12 cellular contexts compared by ENCODE assay signal in the genomic region with DNA sequence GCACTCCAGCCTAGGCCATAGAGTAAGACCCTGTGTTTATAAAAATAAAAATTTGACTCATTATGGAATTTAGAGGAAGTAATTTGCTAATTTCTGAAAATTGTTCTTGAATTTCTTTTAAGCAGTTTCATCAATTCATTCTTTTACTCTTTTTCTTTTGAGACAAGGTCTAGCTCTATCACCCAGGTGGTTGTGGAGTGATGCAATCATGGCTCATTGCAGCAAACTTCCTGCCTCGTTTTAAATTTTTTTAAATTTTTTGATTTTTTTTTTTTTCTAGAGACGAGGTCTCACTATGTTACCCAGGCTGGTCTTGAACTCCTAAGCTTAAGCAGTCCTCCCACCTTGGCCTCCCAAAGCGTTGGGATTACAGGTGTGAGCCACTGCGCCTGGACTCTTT.
"Had no signal": no experiment of that assay in that cellular context is flagged by ENCODE, and none has a peak within 500 bp of the region (broad histone marks: within the 10 kb centered on the region; RNA-seq: fewer than 3 reads in every experiment).

No MANE protein-coding gene starts in this region.

- DNase-seq: activated gamma-delta T cell; effector CD8-positive, alpha-beta T cell; immature natural killer cell; naive B cell; stimulated activated CD4-positive, alpha-beta T cell treated with anti-CD3 and anti-CD28 coated beads, Interleukin-2, amount 100 ng/mL, for 24 hours had no signal

- H3K9me3 ChIP-seq: tibial nerve had no signal

- H3K36me3 ChIP-seq: tibial nerve had no signal

- H3K27ac ChIP-seq: tibial nerve had no signal

- H3K4me3 ChIP-seq: tibial nerve had no signal

- H3K9me3 Mint-ChIP-seq: immature natural killer cell; memory B cell; naive B cell; neural crest cell; stimulated activated naive CD8-positive, alpha-beta T cell treated with anti-CD3 and anti-CD28 coated beads, Interleukin-15, Interleukin-2, amounts not matched to agents 100 ng/mL and 50 ng/mL, for 24 hours had no signal

- H3K27me3 ChIP-seq: tibial nerve had no signal

- H3K27ac Mint-ChIP-seq: activated naive CD8-positive, alpha-beta T cell; immature natural killer cell; memory B cell; progenitor cell of endocrine pancreas; stimulated activated naive CD8-positive, alpha-beta T cell treated with anti-CD3 and anti-CD28 coated beads, Interleukin-15, Interleukin-2, amounts not matched to agents 100 ng/mL and 50 ng/mL, for 24 hours had no signal

- H3K27me3 Mint-ChIP-seq: activated naive CD8-positive, alpha-beta T cell; memory B cell; naive B cell; progenitor cell of endocrine pancreas; stimulated activated naive CD8-positive, alpha-beta T cell treated with anti-CD3 and anti-CD28 coated beads, Interleukin-15, Interleukin-2, amounts not matched to agents 100 ng/mL and 50 ng/mL, for 24 hours had no signal

- H3K36me3 Mint-ChIP-seq: activated naive CD8-positive, alpha-beta T cell; immature natural killer cell; memory B cell; naive B cell had no signal

- ATAC-seq: activated CD4-positive, CD25-positive, alpha-beta regulatory T cell treated with anti-CD3 and anti-CD28 coated beads, Interleukin-2, amount 50 U/mL, for 24 hours had no signal

- H3K4me3 Mint-ChIP-seq: activated naive CD8-positive, alpha-beta T cell; immature natural killer cell; memory B cell; neural crest cell; stimulated activated naive CD8-positive, alpha-beta T cell treated with anti-CD3 and anti-CD28 coated beads, Interleukin-15, Interleukin-2, amounts not matched to agents 100 ng/mL and 50 ng/mL, for 24 hours had no signal
